26 cellular contexts compared by ENCODE assay signal in genomic region chr9:124725068-124725452, GRCh38. TPM values are rescaled to one million over a fixed set of nuclear protein-coding genes. Genes with fewer than 3 reads are reported as not detected.
A peak's percentile ranks its signal among the peaks of the same experiment; 100 is the strongest.
DNase-seq lines count a peak whose midpoint lies in the region; ATAC-seq and TF ChIP-seq lines count a peak whose summit lies in the region.
"Had no signal": no experiment of that assay in that cellular context is flagged by ENCODE, and none has a peak within 500 bp of the region (broad histone marks: within the 10 kb centered on the region; RNA-seq: fewer than 3 reads in every experiment).

No MANE protein-coding gene starts in this region.

- H3K27me3 Mint-ChIP-seq in nephron progenitor cell (ENCODE audit: low read depth, poor library complexity) = no peaks in the 10 kb centered on the region

- H3K27me3 ChIP-seq in right cardiac atrium (ENCODE audit: control insufficient read depth, insufficient read depth) = no peaks in the 10 kb centered on the region
- no peaks in the 10 kb centered on the region for H3K27me3 ChIP-seq in gastroesophageal sphincter
- H3K27me3 ChIP-seq: BE2C had no signal

- intact Hi-C loops in right cardiac atrium (cut with DNase I) = no loop called here
- intact Hi-C loops in cardiac septum (cut with DNase I) = no loop called here

- 58% methylated on average over 5 of the region's 5 CpGs for WGBS in right cardiac atrium
- 45% methylated on average over 5 of the region's 5 CpGs; no CpG with 5 or more reads in 1 of the 2 donors for WGBS in gastroesophageal sphincter (ENCODE audit: low coverage in 1 of 2), 2 donors

- H3K27ac Mint-ChIP-seq in nephron progenitor cell = peak overlapping the region; percentile 61
- H3K27ac Mint-ChIP-seq: activated CD8-positive, alpha-beta T cell treated with anti-CD3 and anti-CD28 coated beads for 36 hours; mesothelial cell of epicardium; stimulated activated naive CD8-positive, alpha-beta T cell treated with anti-CD3 and anti-CD28 coated beads, Interleukin-15, Interleukin-2, amounts not matched to agents 100 ng/mL and 50 ng/mL, for 24 hours had no signal

- no peak for TF ChIP-seq POLR2A in gastroesophageal sphincter (IDR thresholded peaks at IDR 0.05)

- TF ChIP-seq CTCF in nephron progenitor cell (IDR thresholded peaks at IDR 0.05) (no peak), gastroesophageal sphincter (IDR thresholded peaks at IDR 0.05) (no peak)

- ATAC-seq in right cardiac atrium (peak; percentile 26 to 54), GM21529 (IDR thresholded peaks at IDR 0.05; ENCODE audit: unreplicated experiment) (no peak), gastroesophageal sphincter (no peak)
- ATAC-seq: activated CD8-positive, alpha-beta T cell treated with anti-CD3 and anti-CD28 coated beads for 36 hours; left cardiac atrium had no signal

- no peaks in the 10 kb centered on the region for H3K9me3 Mint-ChIP-seq in nephron progenitor cell
- H3K9me3 Mint-ChIP-seq: activated CD8-positive, alpha-beta T cell treated with anti-CD3 and anti-CD28 coated beads for 36 hours; mesothelial cell of epicardium; stimulated activated naive CD8-positive, alpha-beta T cell treated with anti-CD3 and anti-CD28 coated beads, Interleukin-15, Interleukin-2, amounts not matched to agents 100 ng/mL and 50 ng/mL, for 24 hours had no signal

- H3K9me3 ChIP-seq in right cardiac atrium (ENCODE audit: control insufficient read depth, low read length) = no peaks in the 10 kb centered on the region
- no peaks in the 10 kb centered on the region for H3K9me3 ChIP-seq in gastroesophageal sphincter
- H3K9me3 ChIP-seq: BE2C, prostate gland had no signal

- H3K4me3 ChIP-seq in right cardiac atrium (ENCODE audit: low read length) (no peak overlapping the region), gastroesophageal sphincter (no peak overlapping the region)
- H3K4me3 ChIP-seq: prostate gland had no signal

- peak overlapping the region; percentile 5 for H3K4me3 Mint-ChIP-seq in nephron progenitor cell
- H3K4me3 Mint-ChIP-seq: activated CD8-positive, alpha-beta T cell treated with anti-CD3 and anti-CD28 coated beads for 36 hours; mesothelial cell of epicardium; stimulated activated naive CD8-positive, alpha-beta T cell treated with anti-CD3 and anti-CD28 coated beads, Interleukin-15, Interleukin-2, amounts not matched to agents 100 ng/mL and 50 ng/mL, for 24 hours had no signal

- H3K4me1 Mint-ChIP-seq in nephron progenitor cell = peaks cover 38% of the 10 kb centered on the region

- H3K4me1 ChIP-seq in right cardiac atrium (ENCODE audit: control insufficient read depth, insufficient read depth, low read length) (peaks cover 7% of the 10 kb centered on the region), gastroesophageal sphincter (no peaks in the 10 kb centered on the region)
- H3K4me1 ChIP-seq: prostate gland had no signal

- no peaks in the 10 kb centered on the region for H3K36me3 ChIP-seq in gastroesophageal sphincter
- H3K36me3 ChIP-seq: BE2C, prostate gland had no signal

- H3K27ac ChIP-seq in right cardiac atrium (ENCODE audit: low read length) (no peak overlapping the region), gastroesophageal sphincter (no peak overlapping the region)
- H3K27ac ChIP-seq: prostate gland had no signal

- DNase-seq in right cardiac atrium = no peak
- no peak for DNase-seq in cardiac septum (ENCODE audit: low spot score)
- peak; percentile 21 for DNase-seq in kidney tubule cell (ENCODE audit: low spot score)
- DNase-seq in nephron progenitor cell = no peak
- no peak for DNase-seq in activated gamma-delta T cell treated with Interleukin-2 at 50 U/mL for 16 hours
- DNase-seq in activated effector memory CD4-positive, alpha-beta T cell treated with anti-CD3 and anti-CD28 coated beads, Interleukin-2, amount 50 U/mL, for 16 hours = no peak
- DNase-seq: activated CD8-positive, alpha-beta T cell treated with anti-CD3 and anti-CD28 coated beads for 36 hours; activated gamma-delta T cell; activated T-cell treated with anti-CD3 and anti-CD28 coated beads for 4 hours; BE2C; COR-L47; DND-41; Kasumi-1; left cardiac atrium; NCI-H1105; NCI-H2029; NCI-H510A treated with DMSO at 0.1 percent for 48 hours; RPMI8226; stimulated activated CD4-positive, alpha-beta T cell treated with anti-CD3 and anti-CD28 coated beads, Interleukin-12 subunit alpha, Interleukin-12 subunit beta, amount 100 ng/mL, for 4 hours; stimulated activated CD4-positive, alpha-beta T cell treated with anti-CD3 and anti-CD28 coated beads, Interleukin-4, amount 100 ng/mL, for 4 hours; T1000 had no signal

- H3K36me3 Mint-ChIP-seq in nephron progenitor cell (ENCODE audit: low read depth) = peaks cover 14% of the 10 kb centered on the region
- H3K36me3 Mint-ChIP-seq: mesothelial cell of epicardium had no signal

- no peak for TF ChIP-seq EP300 in gastroesophageal sphincter (IDR thresholded peaks at IDR 0.05)

RNA-seq across cellular contexts. Expression of gene NR6A1, which starts 46.1 kb away (rescaled TPM):
- total RNA-seq in right cardiac atrium (1 to 10 TPM in 1 of 4 donors, under 1 TPM in 3; 0.85 to 1.9 (median 0.93) TPM), cardiac septum (2.2 TPM), gastroesophageal sphincter (1 to 10 TPM in 1 of 4 donors, under 1 TPM in 3; 0.16 to 4.4 (median 0.62) TPM)
- 0.57 TPM for polyA plus RNA-seq in right cardiac atrium

RNA-seq across cellular contexts. Expression of gene OLFML2A, which starts 51.9 kb away (rescaled TPM):
- total RNA-seq in right cardiac atrium = 10 to 100 TPM; 27.4 to 34.4 (median 30.8) TPM
- polyA plus RNA-seq in right cardiac atrium = 15.1 TPM
- total RNA-seq in cardiac septum = 46.4 TPM
- 10 to 100 TPM; 21.7 to 85.7 (median 43.2) TPM for total RNA-seq in gastroesophageal sphincter
- total RNA-seq: activated CD8-positive, alpha-beta T cell treated with anti-CD3 and anti-CD28 coated beads for 36 hours had no signal

Comparison
In these comparisons a context has a peak if more than half of its experiments do, and no peak if none do; other contexts are left out.
1. ATAC-seq: peak in right cardiac atrium (2 of 2); none in GM21529 (single experiment) and gastroesophageal sphincter (single experiment).